In genomic region chr22:49589811-49590210, GRCh38 we compare ENCODE assay signal across 27 cellular contexts.
"Had no signal": no experiment of that assay in that cellular context is flagged by ENCODE, and none has a peak within 500 bp of the region (broad histone marks: within the 10 kb centered on the region; RNA-seq: fewer than 3 reads in every experiment).

No MANE protein-coding gene starts in this region.

- H3K36me3 ChIP-seq: transverse colon, uterus had no signal

- H3K4me3 Mint-ChIP-seq: activated CD8-positive, alpha-beta T cell treated with anti-CD3 and anti-CD28 coated beads for 36 hours; activated naive CD4-positive, alpha-beta T cell treated with anti-CD3 and anti-CD28 coated beads, Interleukin-2, amount 50 U/mL, for 24 hours; activated T-cell treated with anti-CD3 and anti-CD28 coated beads, Interleukin-2, amount 50 U/mL, for 72 hours; mesothelial cell of epicardium; naive B cell; nephron progenitor cell; stimulated activated naive B cell treated with anti-CD40 and anti-IgM and Interleukin-4, amounts not matched to agents 10 μg/mL and 1 μg/mL and 100 μg/mL, for 72 hours; T-helper 17 cell had no signal

- H3K27me3 Mint-ChIP-seq: activated CD8-positive, alpha-beta T cell treated with anti-CD3 and anti-CD28 coated beads for 36 hours; activated naive CD4-positive, alpha-beta T cell treated with anti-CD3 and anti-CD28 coated beads, Interleukin-2, amount 50 U/mL, for 24 hours; naive B cell; stimulated activated naive B cell treated with anti-CD40 and anti-IgM and Interleukin-4, amounts not matched to agents 10 μg/mL and 1 μg/mL and 100 μg/mL, for 72 hours; T-helper 17 cell had no signal

- H3K4me1 ChIP-seq: body of pancreas, parathyroid adenoma, psoas muscle, testis, transverse colon, uterus had no signal

- H3K4me2 ChIP-seq: smooth muscle cell had no signal

- H2AFZ ChIP-seq: parathyroid adenoma had no signal

- H3K4me3 ChIP-seq: body of pancreas, psoas muscle, smooth muscle cell, testis, transverse colon, uterus had no signal

- H3K9me3 ChIP-seq: body of pancreas, psoas muscle, testis, transverse colon, uterus had no signal

- H3K36me3 Mint-ChIP-seq: mesothelial cell of epicardium, naive B cell had no signal

- DNase-seq: activated CD4-positive, alpha-beta T cell treated with anti-CD3 and anti-CD28 coated beads, Interleukin-2, amount 50 U/mL, for 1 hour; activated CD8-positive, alpha-beta T cell treated with anti-CD3 and anti-CD28 coated beads for 36 hours; activated T-cell treated with anti-CD3 and anti-CD28 coated beads, Interleukin-2, amount 50 U/mL, for 72 hours; anterior cingulate cortex; body of pancreas; dermis blood vessel endothelial cell; effector CD4-positive, alpha-beta T cell; left ventricle myocardium superior; mammary epithelial cell; naive B cell; nephron progenitor cell; psoas muscle; stimulated activated CD4-positive, alpha-beta T cell treated with anti-CD3 and anti-CD28 coated beads, Interleukin-1b, Interleukin-23, amount 100 ng/mL, for 48 hours; stimulated activated CD4-positive, alpha-beta T cell treated with anti-CD3 and anti-CD28 coated beads, Interleukin-4, amount 100 ng/mL, for 4 hours; stimulated activated CD8-positive, alpha-beta memory T cell treated with anti-CD3 and anti-CD28 coated beads, Interleukin-4, amount 100 ng/mL, for 48 hours; stimulated activated naive B cell treated with anti-CD40 and anti-IgM and Interleukin-4, amounts not matched to agents 10 μg/mL and 1 μg/mL and 100 μg/mL, for 72 hours; T-helper 17 cell; T1000; testis; uterus had no signal

- H3K27ac Mint-ChIP-seq: activated CD8-positive, alpha-beta T cell treated with anti-CD3 and anti-CD28 coated beads for 36 hours; activated naive CD4-positive, alpha-beta T cell treated with anti-CD3 and anti-CD28 coated beads, Interleukin-2, amount 50 U/mL, for 24 hours; activated T-cell treated with anti-CD3 and anti-CD28 coated beads, Interleukin-2, amount 50 U/mL, for 72 hours; mesothelial cell of epicardium; stimulated activated naive B cell treated with anti-CD40 and anti-IgM and Interleukin-4, amounts not matched to agents 10 μg/mL and 1 μg/mL and 100 μg/mL, for 72 hours; T-helper 17 cell had no signal

- ATAC-seq: activated CD8-positive, alpha-beta T cell treated with anti-CD3 and anti-CD28 coated beads for 36 hours; activated T-cell treated with anti-CD3 and anti-CD28 coated beads, Interleukin-2, amount 50 U/mL, for 72 hours; body of pancreas; left ventricle myocardium superior; psoas muscle; SK-N-SH treated with all-trans-retinoic acid at 6 μM for 48 hours; stimulated activated naive B cell treated with anti-CD40 and anti-IgM and Interleukin-4, amounts not matched to agents 10 μg/mL and 1 μg/mL and 100 μg/mL, for 72 hours; T-helper 17 cell had no signal

- H3K27me3 ChIP-seq: body of pancreas, testis, transverse colon, uterus had no signal

- H3K27ac ChIP-seq: body of pancreas, epithelial cell of prostate, parathyroid adenoma, psoas muscle, testis, transverse colon, uterus had no signal

- H3K9ac ChIP-seq: parathyroid adenoma had no signal

- H3K4me1 Mint-ChIP-seq: activated naive CD4-positive, alpha-beta T cell treated with anti-CD3 and anti-CD28 coated beads, Interleukin-2, amount 50 U/mL, for 24 hours; mesothelial cell of epicardium; nephron progenitor cell had no signal

- H3K9me3 Mint-ChIP-seq: activated CD8-positive, alpha-beta T cell treated with anti-CD3 and anti-CD28 coated beads for 36 hours; activated naive CD4-positive, alpha-beta T cell treated with anti-CD3 and anti-CD28 coated beads, Interleukin-2, amount 50 U/mL, for 24 hours; mesothelial cell of epicardium; naive B cell; nephron progenitor cell; stimulated activated naive B cell treated with anti-CD40 and anti-IgM and Interleukin-4, amounts not matched to agents 10 μg/mL and 1 μg/mL and 100 μg/mL, for 72 hours had no signal
